2 cellular contexts compared by ENCODE assay signal in genomic region chr6:21745543-21746337, GRCh38.
TF ChIP-seq lines count a peak whose summit lies in the region.

No MANE protein-coding gene starts in this region.

TF ChIP-seq in GM23338, 12 proteins besides CTCF, POLR2A, EP300 and RAD21:
- TF ChIP-seq EZH2 (IDR thresholded peaks at IDR 0.05; ENCODE audit: low read depth, unreplicated experiment) (no peak), JUNB (IDR thresholded peaks at IDR 0.05; ENCODE audit: unreplicated experiment) (no peak), ZNF114 (CRISPR knock-in tag; IDR thresholded peaks at IDR 0.05) (no peak), ZNF331 (CRISPR knock-in tag; IDR thresholded peaks at IDR 0.05; ENCODE audit: low read depth) (no peak), STAT1 (IDR thresholded peaks at IDR 0.05; ENCODE audit: unreplicated experiment) (no peak), EZH2phosphoT487 (IDR thresholded peaks at IDR 0.05; ENCODE audit: unreplicated experiment) (no peak), REST (IDR thresholded peaks at IDR 0.05; ENCODE audit: unreplicated experiment) (no peak), ETS1 (IDR thresholded peaks at IDR 0.05) (no peak), POLR2AphosphoS5 (IDR thresholded peaks at IDR 0.05; ENCODE audit: low read depth) (no peak), ZNF462 (CRISPR knock-in tag; IDR thresholded peaks at IDR 0.05) (no peak), CREB1 (CRISPR knock-in tag; IDR thresholded peaks at IDR 0.05; ENCODE audit: low read depth) (no peak), NANOG (IDR thresholded peaks at IDR 0.05; ENCODE audit: borderline replicate concordance) (no peak)

TF ChIP-seq in H1, 55 proteins besides CTCF, POLR2A, EP300 and RAD21:
- TF ChIP-seq KDM1A (IDR thresholded peaks at IDR 0.05; ENCODE audit: borderline replicate concordance, low read length) (peak; percentile 92), GABPA (IDR thresholded peaks at IDR 0.05; ENCODE audit: borderline replicate concordance, insufficient read depth, low read length) (no peak)
